In genomic region chr17:40104570-40105471, GRCh38 we compare ENCODE assay signal across 10 cellular contexts. TPM values are rescaled to one million over a fixed set of nuclear protein-coding genes. Genes with fewer than 3 reads are reported as not detected.
DNase-seq lines count a peak whose midpoint lies in the region; ATAC-seq and TF ChIP-seq lines count a peak whose summit lies in the region.
"Had no signal": no experiment of that assay in that cellular context is flagged by ENCODE, and none has a peak within 500 bp of the region (broad histone marks: within the 10 kb centered on the region; RNA-seq: fewer than 3 reads in every experiment).

No MANE protein-coding gene starts in this region.

- H3K27me3 ChIP-seq in heart left ventricle (no peaks in the 10 kb centered on the region), ascending aorta (no peaks in the 10 kb centered on the region), mucosa of stomach (ENCODE audit: control insufficient read depth, insufficient read depth, low read length) (no peaks in the 10 kb centered on the region), tibial nerve (no peaks in the 10 kb centered on the region)

- WGBS in heart left ventricle, 4 donors, result 70 to 82% (median 80%) methylated on average over 3 of the region's 3 CpGs
- WGBS in tibial nerve, 2 donors, result 54 to 56% methylated on average over 3 of the region's 3 CpGs

- peak in 1 of 5 donors; percentile 6 for DNase-seq in heart left ventricle
- no peak for DNase-seq in left cardiac atrium
- DNase-seq in ascending aorta (ENCODE audit: low spot score in 2 of 2), result no peak
- DNase-seq in tibial nerve (ENCODE audit: low spot score in 2 of 2), result peak in 1 of 2 donors; percentile 34
- DNase-seq in HuH-7 (ENCODE audit: low spot score), result no peak
- no peak for DNase-seq in cerebellar nuclear complex (lab: John Stamatoyannopoulos, UW)
- DNase-seq in DMS 273 (lab: John Stamatoyannopoulos, UW; ENCODE audit: unreplicated experiment), result no peak
- DNase-seq: HFFc6, NCI-H526 had no signal

- H3K9me3 ChIP-seq in heart left ventricle, result no peaks in the 10 kb centered on the region
- H3K9me3 ChIP-seq in ascending aorta, result no peaks in the 10 kb centered on the region
- no peaks in the 10 kb centered on the region for H3K9me3 ChIP-seq in mucosa of stomach (ENCODE audit: control insufficient read depth, low read length)
- no peaks in the 10 kb centered on the region for H3K9me3 ChIP-seq in tibial nerve

- H3K27ac ChIP-seq in heart left ventricle (peak overlapping the region in 10 of 12 donors; percentile 42 to 100 (median 96)), ascending aorta (peak overlapping the region; percentile 90 to 97), tibial nerve (peak overlapping the region; percentile 89 to 99 (median 98))

- TF ChIP-seq CTCF in heart left ventricle (IDR thresholded peaks at IDR 0.05) (no peak), ascending aorta (IDR thresholded peaks at IDR 0.05) (no peak), tibial nerve (IDR thresholded peaks at IDR 0.05) (no peak)

- H3K4me1 ChIP-seq in heart left ventricle (peaks cover 19 to 97% (median 83%) of the 10 kb centered on the region in 12 donors), ascending aorta (peaks cover 19 to 74% of the 10 kb centered on the region in 2 donors), mucosa of stomach (ENCODE audit: control insufficient read depth, insufficient read depth, low read length) (peaks cover 83% of the 10 kb centered on the region), tibial nerve (peaks cover 5 to 90% (median 88%) of the 10 kb centered on the region in 4 donors)

- peak in 1 of 2 donors; percentile 31 for TF ChIP-seq EP300 in tibial nerve (IDR thresholded peaks at IDR 0.05)

- no peak overlapping the region for H3K4me3 ChIP-seq in heart left ventricle
- H3K4me3 ChIP-seq in ascending aorta, result no peak overlapping the region
- H3K4me3 ChIP-seq in mucosa of stomach (ENCODE audit: low read length), result no peak overlapping the region
- H3K4me3 ChIP-seq in tibial nerve, result no peak overlapping the region

- TF ChIP-seq POLR2A in heart left ventricle (IDR thresholded peaks at IDR 0.05), result no peak
- no peak for TF ChIP-seq POLR2A in tibial nerve (IDR thresholded peaks at IDR 0.05)

- intact Hi-C loops in heart left ventricle (cut with DNase I), result no loop called here
- intact Hi-C loops in left cardiac atrium (cut with DNase I), result no loop called here
- intact Hi-C loops in ascending aorta (cut with DNase I), result no loop called here

- H3K36me3 ChIP-seq in heart left ventricle, result no peaks in the 10 kb centered on the region
- no peaks in the 10 kb centered on the region for H3K36me3 ChIP-seq in ascending aorta
- H3K36me3 ChIP-seq in mucosa of stomach (ENCODE audit: control insufficient read depth, insufficient read depth, low read length), result peaks cover 2% of the 10 kb centered on the region
- no peaks in the 10 kb centered on the region for H3K36me3 ChIP-seq in tibial nerve

- H3K9ac ChIP-seq in mucosa of stomach (ENCODE audit: low read length), result peak overlapping the region; percentile 23

- ATAC-seq in heart left ventricle (no peak), left cardiac atrium (no peak)

RNA-seq across cellular contexts. Expression of gene NR1D1, which starts 4.4 kb away (rescaled TPM):
- total RNA-seq in heart left ventricle, result 10 to 100 TPM in 6 of 9 donors, 1 to 10 TPM in 3; 5.8 to 36.1 (median 21.8) TPM
- 10 to 100 TPM in 1 of 2 donors, 1 to 10 TPM in 1; 6.1 to 20.2 TPM for polyA plus RNA-seq in heart left ventricle
- total RNA-seq in left cardiac atrium, result 10 to 100 TPM; 17.1 to 19.5 TPM
- 0.43 TPM for total RNA-seq in ascending aorta
- total RNA-seq in tibial nerve, result 10 to 100 TPM; 16.8 to 48.2 (median 21.0) TPM

RNA-seq across cellular contexts. Expression of gene MSL1, which starts 16.9 kb away (rescaled TPM):
- 10 to 100 TPM; 32.0 to 54.1 (median 45.1) TPM for total RNA-seq in heart left ventricle
- 10 to 100 TPM; 32.2 to 54.7 TPM for polyA plus RNA-seq in heart left ventricle
- 10 to 100 TPM; 54.0 to 57.8 TPM for total RNA-seq in left cardiac atrium
- 82.5 TPM for total RNA-seq in ascending aorta
- total RNA-seq in tibial nerve, result 100 to 1,000 TPM in 3 of 4 donors, 10 to 100 TPM in 1; 78.0 to 113 (median 107) TPM

RNA-seq across cellular contexts. Expression of gene CASC3, which starts 35.5 kb away (rescaled TPM):
- total RNA-seq in heart left ventricle (10 to 100 TPM; 26.5 to 54.3 (median 42.2) TPM), left cardiac atrium (10 to 100 TPM; 49.6 to 53.1 TPM), ascending aorta (48.9 TPM), tibial nerve (100 to 1,000 TPM in 1 of 4 donors, 10 to 100 TPM in 3; 85.2 to 122 (median 93.4) TPM)
- 10 to 100 TPM; 27.9 to 33.4 TPM for polyA plus RNA-seq in heart left ventricle

RNA-seq across cellular contexts. Expression of gene THRA, which starts 42.1 kb away (rescaled TPM):
- total RNA-seq in heart left ventricle (100 to 1,000 TPM in 1 of 9 donors, 10 to 100 TPM in 8; 63.2 to 105 (median 73.2) TPM), left cardiac atrium (10 to 100 TPM; 54.4 to 77.9 TPM), ascending aorta (35.4 TPM), tibial nerve (10 to 100 TPM; 65.4 to 86.1 (median 78.4) TPM)
- polyA plus RNA-seq in heart left ventricle, result 10 to 100 TPM; 50.6 to 56.2 TPM

RNA-seq across cellular contexts. Expression of gene MED24, which starts 50.6 kb away (rescaled TPM):
- total RNA-seq in heart left ventricle (10 to 100 TPM; 51.1 to 75.4 (median 58.3) TPM), left cardiac atrium (10 to 100 TPM; 44.0 to 56.4 TPM), ascending aorta (176 TPM), tibial nerve (100 to 1,000 TPM in 2 of 4 donors, 10 to 100 TPM in 2; 55.1 to 146 (median 84.6) TPM)
- 10 to 100 TPM; 52.7 to 61.8 TPM for polyA plus RNA-seq in heart left ventricle
